In the genomic region with DNA sequence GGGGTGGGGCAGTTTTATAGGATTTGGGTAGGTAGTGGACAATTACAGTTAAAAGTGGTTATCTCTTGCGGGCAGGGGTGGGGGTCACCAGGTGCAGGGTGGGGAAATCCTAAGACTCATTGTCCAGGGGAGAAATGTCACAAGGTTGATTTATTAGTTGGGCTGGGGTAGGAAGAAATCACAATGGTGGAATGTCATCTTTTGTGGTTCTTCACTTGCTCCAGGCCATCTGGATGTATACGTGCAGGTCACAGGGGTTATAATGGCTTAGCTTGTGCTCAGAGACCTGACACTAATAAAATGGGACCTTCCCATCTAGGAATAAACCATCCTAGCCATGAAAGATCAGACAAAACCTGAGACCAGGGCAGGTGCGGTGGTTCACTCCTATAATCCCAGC, we compare ENCODE assay signal across 34 cellular contexts. TPM values are rescaled to one million over a fixed set of nuclear protein-coding genes. Genes with fewer than 3 reads are reported as not detected.
"Had no signal": no experiment of that assay in that cellular context is flagged by ENCODE, and none has a peak within 500 bp of the region (broad histone marks: within the 10 kb centered on the region; RNA-seq: fewer than 3 reads in every experiment).

No MANE protein-coding gene starts in this region.

- H3K27me3 ChIP-seq: MG63 had no signal

- H3K27ac ChIP-seq: KMS-11, VCaP had no signal

- H3K9ac ChIP-seq: KMS-11 had no signal

- H3K4me2 ChIP-seq: KMS-11 had no signal

- H3K4me3 ChIP-seq: MG63 had no signal

- H3K36me3 ChIP-seq: MG63 had no signal

- ATAC-seq: activated naive CD8-positive, alpha-beta T cell treated with anti-CD3 and anti-CD28 coated beads, Interleukin-2, amount 50 U/mL, for 24 hours; activated T-cell treated with anti-CD3 and anti-CD28 coated beads, Interleukin-2, amount 50 U/mL, for 4 hours; SK-N-SH treated with all-trans-retinoic acid at 6 μM for 48 hours had no signal

- DNase-seq: activated B cell treated with CpG ODN at 0.5 μM for 24 hours; activated CD4-positive, alpha-beta memory T cell treated with anti-CD3 and anti-CD28 coated beads for 36 hours; activated CD4-positive, alpha-beta T cell treated with anti-CD3 and anti-CD28 coated beads for 4 hours; activated CD4-positive, alpha-beta T cell treated with anti-CD3 and anti-CD28 coated beads, Interleukin-2, amount 50 U/mL, for 1 hour; activated CD4-positive, CD25-positive, alpha-beta regulatory T cell treated with anti-CD3 and anti-CD28 coated beads, Interleukin-2, amount 50 U/mL, for 72 hours; activated CD8-positive, alpha-beta memory T cell treated with anti-CD3 and anti-CD28 coated beads, Interleukin-2, amount 50 U/mL, for 4 hours; activated naive CD4-positive, alpha-beta T cell treated with anti-CD3 and anti-CD28 coated beads, Interleukin-2, amount 10 ng/mL, durations not matched to agents 7 days and 5 days; activated naive CD8-positive, alpha-beta T cell treated with anti-CD3 and anti-CD28 coated beads, Interleukin-2, amount 50 U/mL, for 24 hours; activated T-cell treated with anti-CD3 and anti-CD28 coated beads for 4 hours; activated T-cell treated with anti-CD3 and anti-CD28 coated beads, Interleukin-2, amount 50 U/mL, for 4 hours; anterior cingulate cortex; caudate nucleus; cerebellar nuclear complex; MG63; NCI-H1048; NCI-H1105 treated with DMSO at 0.1 percent for 48 hours; NCI-H1436; NCI-H1694 treated with DMSO at 0.1 percent for 48 hours; NCI-H2029; NCI-H345; NCI-H524 treated with DMSO at 0.1 percent for 48 hours; SIG-M5; SW 1271; T-helper 1 cell; T-helper 2 cell; T-helper 9 cell had no signal

- H3K9me3 ChIP-seq: MG63 had no signal

RNA-seq across cellular contexts. Expression of a gene that starts 11.5 kb away (rescaled TPM):
- total RNA-seq: activated B cell treated with CpG ODN at 0.5 μM for 24 hours; activated CD4-positive, alpha-beta memory T cell treated with anti-CD3 and anti-CD28 coated beads for 36 hours; activated T-cell treated with anti-CD3 and anti-CD28 coated beads, Interleukin-2, amount 50 U/mL, for 4 hours; activated T-helper 1 cell treated with anti-CD3 and anti-CD28 coated beads, Interleukin-12 subunit alpha, Interleukin-12 subunit beta, Interleukin-2, Interleukin-4 antibody, amounts not matched to agents 30 ng/mL and 10 ng/mL and 1 ng/mL, durations not matched to agents 14 hours and 24 hours and 36 hours; bronchial epithelial cell; LHCN-M2; NCI-H460; SK-MEL-5 had no signal

RNA-seq across cellular contexts. Expression of a gene that starts 31.4 kb away (rescaled TPM):
- total RNA-seq: activated B cell treated with CpG ODN at 0.5 μM for 24 hours; activated CD4-positive, alpha-beta memory T cell treated with anti-CD3 and anti-CD28 coated beads for 36 hours; activated T-cell treated with anti-CD3 and anti-CD28 coated beads, Interleukin-2, amount 50 U/mL, for 4 hours; activated T-helper 1 cell treated with anti-CD3 and anti-CD28 coated beads, Interleukin-12 subunit alpha, Interleukin-12 subunit beta, Interleukin-2, Interleukin-4 antibody, amounts not matched to agents 30 ng/mL and 10 ng/mL and 1 ng/mL, durations not matched to agents 14 hours and 24 hours and 36 hours; bronchial epithelial cell; LHCN-M2; NCI-H460; SK-MEL-5 had no signal
